ENCODE assay signal across 8 cellular contexts in the genomic region with DNA sequence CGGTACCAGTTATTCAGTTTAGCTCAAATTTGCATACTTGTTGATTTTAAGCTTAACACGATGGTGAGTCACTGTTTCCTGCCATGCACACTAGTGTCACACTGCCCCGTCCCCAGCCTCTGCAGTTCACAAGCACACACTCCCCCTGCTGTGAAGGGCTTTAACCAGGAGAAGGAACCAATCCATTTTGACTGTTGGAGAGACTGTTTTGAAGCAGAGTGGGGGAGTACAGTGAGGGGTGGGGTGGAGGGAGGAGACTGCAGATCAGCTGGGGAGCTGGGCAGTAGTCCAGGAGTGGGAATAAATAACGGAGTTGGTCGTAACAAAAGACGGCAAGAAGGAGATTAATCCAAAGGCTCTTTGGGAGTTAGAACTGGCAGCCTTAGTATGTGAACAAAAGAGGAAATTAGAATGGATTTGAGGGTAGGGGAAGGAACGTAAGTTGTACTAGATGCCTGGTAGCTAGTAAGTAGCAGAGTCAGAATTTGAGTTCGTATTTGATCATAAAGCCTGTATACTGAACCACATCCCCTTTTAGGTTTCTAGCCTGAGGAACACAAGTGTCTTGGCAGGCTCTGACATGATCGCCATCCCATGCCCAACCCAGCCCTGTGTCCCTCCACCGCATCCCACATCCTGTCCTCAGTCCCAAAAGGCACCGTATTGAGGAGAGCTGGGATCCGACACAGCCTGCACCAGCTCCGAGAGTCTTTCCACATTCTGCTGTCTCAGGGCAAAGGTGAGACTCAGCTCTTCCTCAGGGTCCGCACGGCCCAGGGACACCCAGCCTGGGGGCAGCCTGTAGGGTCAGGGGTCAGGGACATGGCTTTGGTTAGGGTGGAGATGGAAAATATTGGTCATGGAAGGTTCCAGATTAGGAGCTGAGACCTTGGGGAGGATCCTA. TPM values are rescaled to one million over a fixed set of nuclear protein-coding genes. Genes with fewer than 3 reads are reported as not detected.
DNase-seq lines count a peak whose midpoint lies in the region; ATAC-seq and TF ChIP-seq lines count a peak whose summit lies in the region.

No MANE protein-coding gene starts in this region.

- H3K36me3 ChIP-seq in ES-I3 (ENCODE audit: insufficient read depth, low read length) (no peaks in the 10 kb centered on the region), HUES6 (ENCODE audit: control insufficient read depth, insufficient read depth, low read length) (peaks cover 16% of the 10 kb centered on the region), colonic mucosa (no peaks in the 10 kb centered on the region), right lobe of liver (peaks cover 0 to 18% (median 3%) of the 10 kb centered on the region in 4 donors)

- H3K27ac ChIP-seq in HUES6 (ENCODE audit: low read depth, low read length): no peak overlapping the region
- peak overlapping the region; percentile 75 for H3K27ac ChIP-seq in colonic mucosa
- peak overlapping the region; percentile 92 to 97 (median 93) for H3K27ac ChIP-seq in right lobe of liver

- 22% methylated on average over 9 of the region's 15 CpGs for WGBS in right lobe of liver (ENCODE audit: insufficient coverage, low coverage, low lambda C conversion rate, missing lambda C conversion rate)

- TF ChIP-seq POLR2A in right lobe of liver (IDR thresholded peaks at IDR 0.05): no peak

- H3K27me3 ChIP-seq in HUES6 (ENCODE audit: control insufficient read depth, insufficient read depth, low read length): no peaks in the 10 kb centered on the region
- H3K27me3 ChIP-seq in colonic mucosa: no peaks in the 10 kb centered on the region
- H3K27me3 ChIP-seq in right lobe of liver: no peaks in the 10 kb centered on the region

- no peak for TF ChIP-seq CTCF in colonic mucosa (IDR thresholded peaks at IDR 0.05)
- no peak for TF ChIP-seq CTCF in right lobe of liver (IDR thresholded peaks at IDR 0.05)

- peak; percentile 25 to 55 (median 50) for ATAC-seq in right lobe of liver
- ATAC-seq in GM21786 (IDR thresholded peaks at IDR 0.05; ENCODE audit: unreplicated experiment): no peak

- intact Hi-C loops in colonic mucosa (cut with DNase I): no loop called here
- intact Hi-C loops in right lobe of liver (cut with DNase I): no loop called here

- H3K4me1 ChIP-seq in ES-I3 (ENCODE audit: insufficient read depth, low read length): peaks cover 12% of the 10 kb centered on the region
- peaks cover 16% of the 10 kb centered on the region for H3K4me1 ChIP-seq in HUES6 (ENCODE audit: control insufficient read depth, insufficient read depth, low read length)
- H3K4me1 ChIP-seq in colonic mucosa: peaks cover 7% of the 10 kb centered on the region
- H3K4me1 ChIP-seq in right lobe of liver: peaks cover 0 to 8% (median 0%) of the 10 kb centered on the region in 4 donors

- H3K4me3 ChIP-seq in HUES6 (ENCODE audit: low read depth, low read length): peak overlapping the region; percentile 85
- H3K4me3 ChIP-seq in colonic mucosa: peak overlapping the region; percentile 66
- peak overlapping the region; percentile 79 to 92 (median 80) for H3K4me3 ChIP-seq in right lobe of liver

- DNase-seq in activated CD4-positive, CD25-positive, alpha-beta regulatory T cell (lab: John Stamatoyannopoulos, UW): peak; percentile 21 to 50 (median 42)
- DNase-seq in colonic mucosa (peak; percentile 60), right lobe of liver (peak in 2 of 3 donors; percentile 54 to 65), NCI-H1930 (lab: John Stamatoyannopoulos, UW) (no peak)
- DNase-seq in stimulated activated CD8-positive, alpha-beta memory T cell treated with anti-CD3 and anti-CD28 coated beads, Interleukin-15, amount 100 ng/mL, for 4 hours (ENCODE audit: low read depth in 2 of 2): peak; percentile 59 to 69

- H3K9ac ChIP-seq in ES-I3 (ENCODE audit: low read depth, low read length) (peak overlapping the region; percentile 74), HUES6 (ENCODE audit: low read length) (peak overlapping the region; percentile 84), colonic mucosa (ENCODE audit: low read depth in 2 of 2, low read length in 2 of 2) (peak overlapping the region; percentile 83 to 100)

- H3K9me3 ChIP-seq in ES-I3 (ENCODE audit: control insufficient read depth, insufficient read depth, low read length) (no peaks in the 10 kb centered on the region), HUES6 (ENCODE audit: control insufficient read depth, insufficient read depth, low read depth, low read length) (no peaks in the 10 kb centered on the region), colonic mucosa (no peaks in the 10 kb centered on the region), right lobe of liver (no peaks in the 10 kb centered on the region)

RNA-seq across cellular contexts. Expression of gene TPP1, which starts 0.9 kb away (rescaled TPM):
- total RNA-seq in colonic mucosa (100 to 1,000 TPM in 1 of 2 donors, 10 to 100 TPM in 1; 83.4 to 123 TPM), right lobe of liver (100 to 1,000 TPM in 2 of 6 experiments, 10 to 100 TPM in 4; 62.5 to 159 (median 81.0) TPM)

RNA-seq across cellular contexts. Expression of gene TAF10, which starts 6.4 kb away (rescaled TPM):
- 100 to 1,000 TPM; 123 to 142 TPM for total RNA-seq in colonic mucosa
- 10 to 100 TPM; 47.3 to 81.9 (median 60.4) TPM for total RNA-seq in right lobe of liver

RNA-seq across cellular contexts. Expression of gene ILK, which starts 14.8 kb away (rescaled TPM):
- total RNA-seq in colonic mucosa (100 to 1,000 TPM; 115 to 157 TPM), right lobe of liver (10 to 100 TPM; 33.4 to 79.9 (median 55.0) TPM)

RNA-seq across cellular contexts. Expression of gene RRP8, which starts 15.0 kb away (rescaled TPM):
- total RNA-seq in colonic mucosa (10 to 100 TPM; 17.5 to 25.7 TPM), right lobe of liver (10 to 100 TPM; 11.3 to 17.1 (median 14.2) TPM)

RNA-seq across cellular contexts. Expression of gene DCHS1, which starts 37.2 kb away (rescaled TPM):
- total RNA-seq in colonic mucosa (1 to 10 TPM; 4.7 to 8.3 TPM), right lobe of liver (1 to 10 TPM; 1.8 to 9.2 (median 4.1) TPM)

Comparison
In these comparisons a context has a peak if more than half of its experiments do, and no peak if none do; other contexts are left out.
1. DNase-seq: peak in activated CD4-positive, CD25-positive, alpha-beta regulatory T cell (4 of 4), colonic mucosa (single experiment), right lobe of liver (2 of 3) and stimulated activated CD8-positive, alpha-beta memory T cell treated with anti-CD3 and anti-CD28 coated beads, Interleukin-15, amount 100 ng/mL, for 4 hours (2 of 2); none in NCI-H1930 (0 of 2).
2. Peak in every context shown above with its lines, with median percentiles within 50 percentile points of each other: H3K9ac ChIP-seq and H3K4me3 ChIP-seq.